In the genomic region with DNA sequence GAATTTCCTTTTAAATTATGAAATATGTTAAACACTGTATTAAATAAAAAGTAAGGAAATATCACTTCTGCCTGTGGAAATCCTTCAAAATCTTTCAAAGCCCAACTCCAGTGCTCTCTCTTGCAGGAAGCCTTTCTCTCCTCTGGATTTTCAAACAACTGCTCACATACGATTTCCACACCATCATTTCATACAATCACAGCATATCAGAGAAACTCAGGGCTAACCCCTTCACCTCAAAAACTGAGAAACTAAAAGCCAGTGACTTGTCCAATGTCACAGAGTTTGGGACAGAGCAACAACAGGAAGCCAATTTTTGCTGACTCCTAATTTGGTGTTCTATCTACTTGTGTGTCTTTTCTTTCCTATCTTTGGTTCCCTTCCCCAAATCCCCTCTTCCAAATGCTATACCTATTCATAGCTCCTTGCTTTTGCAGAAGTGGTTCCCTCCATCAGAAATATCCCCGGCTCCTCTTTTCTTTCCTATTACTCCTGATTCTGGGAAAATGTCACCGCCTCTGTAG, we compare ENCODE assay signal across 1 cellular context.
TF ChIP-seq lines count a peak whose summit lies in the region.

No MANE protein-coding gene starts in this region.

TF ChIP-seq in SK-N-SH, 30 proteins besides CTCF, POLR2A, EP300 and RAD21 (continued from another document):
- TF ChIP-seq NRF1 (IDR thresholded peaks at IDR 0.05; ENCODE audit: low read depth, low read length): no peak
